In the genomic region with DNA sequence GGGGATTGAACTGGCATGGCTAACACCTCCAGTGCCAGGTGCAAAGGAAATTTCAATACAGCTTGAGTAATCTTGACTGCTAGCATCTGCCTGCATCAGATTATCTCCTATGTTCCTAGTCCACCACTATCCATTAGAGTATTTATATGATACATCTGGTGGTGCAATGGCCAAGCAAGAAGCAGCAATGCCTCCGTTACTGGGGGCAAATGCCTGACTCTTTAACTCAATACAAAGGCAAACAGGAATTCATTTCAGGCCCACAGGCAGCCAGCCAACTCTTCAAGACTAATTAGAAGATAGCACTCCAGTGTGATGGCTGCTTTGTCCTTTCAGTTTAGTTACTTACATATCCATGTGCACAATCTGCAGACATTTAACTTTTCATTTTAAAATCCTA, we compare ENCODE assay signal across 24 cellular contexts.
"Had no signal": no experiment of that assay in that cellular context is flagged by ENCODE, and none has a peak within 500 bp of the region (broad histone marks: within the 10 kb centered on the region; RNA-seq: fewer than 3 reads in every experiment).

No MANE protein-coding gene starts in this region.

- H3K36me3 Mint-ChIP-seq: activated naive CD4-positive, alpha-beta T cell treated with anti-CD3 and anti-CD28 coated beads, Interleukin-2, amount 10 ng/mL, durations not matched to agents 7 days and 5 days; naive B cell had no signal

- DNase-seq: activated B cell treated with CpG ODN at 0.5 μM for 24 hours; activated CD4-positive, alpha-beta T cell treated with anti-CD3 and anti-CD28 coated beads for 4 hours; activated CD8-positive, alpha-beta T cell treated with anti-CD3 and anti-CD28 coated beads for 36 hours; activated naive CD4-positive, alpha-beta T cell treated with anti-CD3 and anti-CD28 coated beads, Interleukin-2, amount 10 ng/mL, durations not matched to agents 7 days and 5 days; activated naive CD8-positive, alpha-beta T cell treated with anti-CD3 and anti-CD28 coated beads, Interleukin-2, amount 50 U/mL, for 24 hours; activated T-cell treated with anti-CD3 and anti-CD28 coated beads, Interleukin-2, amount 50 U/mL, for 24 hours; brain microvascular endothelial cell; colonic mucosa; foreskin melanocyte; glutamatergic neuron; hippocampal formation; left cardiac atrium; mesenchymal stem cell; mucosa of descending colon; naive B cell; stimulated activated CD4-positive, alpha-beta T cell treated with anti-CD3 and anti-CD28 coated beads, Interleukin-12 subunit alpha, Interleukin-12 subunit beta, amount 100 ng/mL, for 4 hours; stimulated activated CD4-positive, alpha-beta T cell treated with anti-CD3 and anti-CD28 coated beads, Interleukin-2, amount 100 ng/mL, for 24 hours; stimulated activated naive CD4-positive, alpha-beta T cell treated with Interleukin-2 at 50 U/mL for 16 hours; thyroid gland had no signal

- H3K27ac ChIP-seq: brain microvascular endothelial cell, colonic mucosa, prostate gland, right atrium auricular region, thyroid gland had no signal

- H3K27me3 Mint-ChIP-seq: activated B cell treated with CpG ODN at 0.5 μM for 24 hours; activated CD8-positive, alpha-beta T cell treated with anti-CD3 and anti-CD28 coated beads for 36 hours; activated naive CD4-positive, alpha-beta T cell treated with anti-CD3 and anti-CD28 coated beads, Interleukin-2, amount 10 ng/mL, durations not matched to agents 7 days and 5 days; activated naive CD8-positive, alpha-beta T cell treated with anti-CD3 and anti-CD28 coated beads, Interleukin-2, amount 50 U/mL, for 24 hours; activated T-cell treated with anti-CD3 and anti-CD28 coated beads, Interleukin-2, amount 50 U/mL, for 24 hours; naive B cell had no signal

- H3K9me3 ChIP-seq: colonic mucosa, mucosa of descending colon, prostate gland, right atrium auricular region, thyroid gland had no signal

- H3K36me3 ChIP-seq: brain microvascular endothelial cell, colonic mucosa, prostate gland, right atrium auricular region, thyroid gland had no signal

- H3K4me1 Mint-ChIP-seq: activated B cell treated with CpG ODN at 0.5 μM for 24 hours; activated naive CD4-positive, alpha-beta T cell treated with anti-CD3 and anti-CD28 coated beads, Interleukin-2, amount 10 ng/mL, durations not matched to agents 7 days and 5 days; activated naive CD8-positive, alpha-beta T cell treated with anti-CD3 and anti-CD28 coated beads, Interleukin-2, amount 50 U/mL, for 24 hours; central memory CD8-positive, alpha-beta T cell; naive B cell; neural crest cell had no signal

- H3K27ac Mint-ChIP-seq: activated B cell treated with CpG ODN at 0.5 μM for 24 hours; activated CD8-positive, alpha-beta T cell treated with anti-CD3 and anti-CD28 coated beads for 36 hours; activated naive CD4-positive, alpha-beta T cell treated with anti-CD3 and anti-CD28 coated beads, Interleukin-2, amount 10 ng/mL, durations not matched to agents 7 days and 5 days; activated naive CD8-positive, alpha-beta T cell treated with anti-CD3 and anti-CD28 coated beads, Interleukin-2, amount 50 U/mL, for 24 hours; activated T-cell treated with anti-CD3 and anti-CD28 coated beads, Interleukin-2, amount 50 U/mL, for 24 hours; activated T-helper 2 cell treated with anti-CD3 and anti-CD28 coated beads, Interferon-gamma antibody, Interleukin-2, Interleukin-4, amounts not matched to agents 10 μg/mL and 5 μg/mL and 100 μg/mL, durations not matched to agents 14 hours and 24 hours and 36 hours; naive B cell had no signal

- H3K9me3 Mint-ChIP-seq: activated naive CD8-positive, alpha-beta T cell treated with anti-CD3 and anti-CD28 coated beads, Interleukin-2, amount 50 U/mL, for 24 hours; activated T-cell treated with anti-CD3 and anti-CD28 coated beads, Interleukin-2, amount 50 U/mL, for 24 hours; central memory CD8-positive, alpha-beta T cell had no signal

- H3K27me3 ChIP-seq: brain microvascular endothelial cell, colonic mucosa, right atrium auricular region, thyroid gland had no signal

- H3K4me1 ChIP-seq: colonic mucosa, prostate gland, thyroid gland had no signal

- H3K4me3 Mint-ChIP-seq: activated B cell treated with CpG ODN at 0.5 μM for 24 hours; activated CD8-positive, alpha-beta T cell treated with anti-CD3 and anti-CD28 coated beads for 36 hours; activated naive CD4-positive, alpha-beta T cell treated with anti-CD3 and anti-CD28 coated beads, Interleukin-2, amount 10 ng/mL, durations not matched to agents 7 days and 5 days; activated naive CD8-positive, alpha-beta T cell treated with anti-CD3 and anti-CD28 coated beads, Interleukin-2, amount 50 U/mL, for 24 hours; activated T-cell treated with anti-CD3 and anti-CD28 coated beads, Interleukin-2, amount 50 U/mL, for 24 hours; central memory CD8-positive, alpha-beta T cell; naive B cell; neural crest cell had no signal

- ATAC-seq: activated CD8-positive, alpha-beta T cell treated with anti-CD3 and anti-CD28 coated beads for 36 hours; activated naive CD8-positive, alpha-beta T cell treated with anti-CD3 and anti-CD28 coated beads, Interleukin-2, amount 50 U/mL, for 24 hours; left cardiac atrium; mucosa of descending colon had no signal

- H3K4me3 ChIP-seq: colonic mucosa, mucosa of descending colon, prostate gland, right atrium auricular region, thyroid gland had no signal
